1 cellular context compared by ENCODE assay signal in genomic region chr1:40185951-40186864, GRCh38.
TF ChIP-seq lines count a peak whose summit lies in the region.

No MANE protein-coding gene starts in this region.

TF ChIP-seq in K562, 482 proteins besides CTCF, POLR2A, EP300 and RAD21 (continued from another document):
- TF ChIP-seq ZNF280A (IDR thresholded peaks at IDR 0.05; ENCODE audit: low read depth, partially characterized antibody) (no peak), MAFK (IDR thresholded peaks at IDR 0.05; ENCODE audit: low read length) (no peak), YY1 (IDR thresholded peaks at IDR 0.05; ENCODE audit: borderline replicate concordance in 1 of 3, control insufficient read depth in 1 of 3, extremely low read depth in 1 of 3, insufficient read depth in 3 of 3, insufficient read length in 1 of 3, insufficient replicate concordance in 2 of 3, low read depth in 1 of 3, low read length in 2 of 3) (peak in 1 of 3 experiments; percentile 14), ZBTB33 (CRISPR knock-in tag; IDR thresholded peaks at IDR 0.05) (peak; percentile 19; the same call in 1 of the 2 replicates), CEBPB (tag; IDR thresholded peaks at IDR 0.05) (no peak), KHSRP (IDR thresholded peaks at IDR 0.05) (no peak), HMBOX1 (IDR thresholded peaks at IDR 0.05) (0 out of 2 replicates have a peak, but pooled peaks have one; percentile 18), RBM34 (IDR thresholded peaks at IDR 0.05; ENCODE audit: borderline replicate concordance, insufficient read depth, low read length) (no peak), MEIS2 (IDR thresholded peaks at IDR 0.05; ENCODE audit: partially characterized antibody) (no peak), RNF2 (IDR thresholded peaks at IDR 0.05) (no peak), LEF1 (IDR thresholded peaks at IDR 0.05) (no peak), NUFIP1 (IDR thresholded peaks at IDR 0.05; ENCODE audit: partially characterized antibody) (no peak), MGA (IDR thresholded peaks at IDR 0.05) (no peak), DDX20 (tag; IDR thresholded peaks at IDR 0.05; ENCODE audit: low read depth) (no peak), NFIC (IDR thresholded peaks at IDR 0.05) (no peak), ZNF785 (CRISPR knock-in tag; IDR thresholded peaks at IDR 0.05) (no peak)
- TF ChIP-seq, protein P1, sequence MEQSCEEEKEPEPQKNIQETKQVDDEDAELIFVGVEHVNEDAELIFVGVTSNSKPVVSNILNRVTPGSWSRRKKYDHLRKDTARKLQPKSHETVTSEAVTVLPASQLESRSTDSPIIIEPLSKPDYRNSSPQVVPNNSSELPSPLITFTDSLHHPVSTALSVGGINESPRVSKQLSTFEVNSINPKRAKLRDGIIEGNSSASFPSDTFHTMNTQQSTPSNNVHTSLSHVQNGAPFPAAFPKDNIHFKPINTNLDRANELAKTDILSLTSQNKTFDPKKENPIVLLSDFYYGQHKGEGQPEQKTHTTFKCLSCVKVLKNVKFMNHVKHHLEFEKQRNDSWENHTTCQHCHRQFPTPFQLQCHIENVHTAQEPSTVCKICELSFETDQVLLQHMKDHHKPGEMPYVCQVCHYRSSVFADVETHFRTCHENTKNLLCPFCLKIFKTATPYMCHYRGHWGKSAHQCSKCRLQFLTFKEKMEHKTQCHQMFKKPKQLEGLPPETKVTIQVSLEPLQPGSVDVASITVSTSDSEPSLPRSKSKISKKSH (CRISPR knock-in tag; IDR thresholded peaks at IDR 0.05) = no peak
- TF ChIP-seq, protein P2, sequence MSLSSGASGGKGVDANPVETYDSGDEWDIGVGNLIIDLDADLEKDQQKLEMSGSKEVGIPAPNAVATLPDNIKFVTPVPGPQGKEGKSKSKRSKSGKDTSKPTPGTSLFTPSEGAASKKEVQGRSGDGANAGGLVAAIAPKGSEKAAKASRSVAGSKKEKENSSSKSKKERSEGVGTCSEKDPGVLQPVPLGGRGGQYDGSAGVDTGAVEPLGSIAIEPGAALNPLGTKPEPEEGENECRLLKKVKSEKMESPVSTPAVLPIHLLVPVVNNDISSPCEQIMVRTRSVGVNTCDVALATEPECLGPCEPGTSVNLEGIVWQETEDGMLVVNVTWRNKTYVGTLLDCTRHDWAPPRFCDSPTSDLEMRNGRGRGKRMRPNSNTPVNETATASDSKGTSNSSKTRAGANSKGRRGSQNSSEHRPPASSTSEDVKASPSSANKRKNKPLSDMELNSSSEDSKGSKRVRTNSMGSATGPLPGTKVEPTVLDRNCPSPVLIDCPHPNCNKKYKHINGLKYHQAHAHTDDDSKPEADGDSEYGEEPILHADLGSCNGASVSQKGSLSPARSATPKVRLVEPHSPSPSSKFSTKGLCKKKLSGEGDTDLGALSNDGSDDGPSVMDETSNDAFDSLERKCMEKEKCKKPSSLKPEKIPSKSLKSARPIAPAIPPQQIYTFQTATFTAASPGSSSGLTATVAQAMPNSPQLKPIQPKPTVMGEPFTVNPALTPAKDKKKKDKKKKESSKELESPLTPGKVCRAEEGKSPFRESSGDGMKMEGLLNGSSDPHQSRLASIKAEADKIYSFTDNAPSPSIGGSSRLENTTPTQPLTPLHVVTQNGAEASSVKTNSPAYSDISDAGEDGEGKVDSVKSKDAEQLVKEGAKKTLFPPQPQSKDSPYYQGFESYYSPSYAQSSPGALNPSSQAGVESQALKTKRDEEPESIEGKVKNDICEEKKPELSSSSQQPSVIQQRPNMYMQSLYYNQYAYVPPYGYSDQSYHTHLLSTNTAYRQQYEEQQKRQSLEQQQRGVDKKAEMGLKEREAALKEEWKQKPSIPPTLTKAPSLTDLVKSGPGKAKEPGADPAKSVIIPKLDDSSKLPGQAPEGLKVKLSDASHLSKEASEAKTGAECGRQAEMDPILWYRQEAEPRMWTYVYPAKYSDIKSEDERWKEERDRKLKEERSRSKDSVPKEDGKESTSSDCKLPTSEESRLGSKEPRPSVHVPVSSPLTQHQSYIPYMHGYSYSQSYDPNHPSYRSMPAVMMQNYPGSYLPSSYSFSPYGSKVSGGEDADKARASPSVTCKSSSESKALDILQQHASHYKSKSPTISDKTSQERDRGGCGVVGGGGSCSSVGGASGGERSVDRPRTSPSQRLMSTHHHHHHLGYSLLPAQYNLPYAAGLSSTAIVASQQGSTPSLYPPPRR (CRISPR knock-in tag; IDR thresholded peaks at IDR 0.05; ENCODE audit: borderline replicate concordance) = no peak
- TF ChIP-seq, protein P3, sequence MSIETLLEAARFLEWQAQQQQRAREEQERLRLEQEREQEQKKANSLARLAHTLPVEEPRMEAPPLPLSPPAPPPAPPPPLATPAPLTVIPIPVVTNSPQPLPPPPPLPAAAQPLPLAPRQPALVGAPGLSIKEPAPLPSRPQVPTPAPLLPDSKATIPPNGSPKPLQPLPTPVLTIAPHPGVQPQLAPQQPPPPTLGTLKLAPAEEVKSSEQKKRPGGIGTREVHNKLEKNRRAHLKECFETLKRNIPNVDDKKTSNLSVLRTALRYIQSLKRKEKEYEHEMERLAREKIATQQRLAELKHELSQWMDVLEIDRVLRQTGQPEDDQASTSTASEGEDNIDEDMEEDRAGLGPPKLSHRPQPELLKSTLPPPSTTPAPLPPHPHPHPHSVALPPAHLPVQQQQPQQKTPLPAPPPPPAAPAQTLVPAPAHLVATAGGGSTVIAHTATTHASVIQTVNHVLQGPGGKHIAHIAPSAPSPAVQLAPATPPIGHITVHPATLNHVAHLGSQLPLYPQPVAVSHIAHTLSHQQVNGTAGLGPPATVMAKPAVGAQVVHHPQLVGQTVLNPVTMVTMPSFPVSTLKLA (conservative IDR thresholded peaks at IDR 0.05) = no peak
TF ChIP-seq in K562: peak in this region for 4.
